ENCODE assay signal across 23 cellular contexts in the genomic region with DNA sequence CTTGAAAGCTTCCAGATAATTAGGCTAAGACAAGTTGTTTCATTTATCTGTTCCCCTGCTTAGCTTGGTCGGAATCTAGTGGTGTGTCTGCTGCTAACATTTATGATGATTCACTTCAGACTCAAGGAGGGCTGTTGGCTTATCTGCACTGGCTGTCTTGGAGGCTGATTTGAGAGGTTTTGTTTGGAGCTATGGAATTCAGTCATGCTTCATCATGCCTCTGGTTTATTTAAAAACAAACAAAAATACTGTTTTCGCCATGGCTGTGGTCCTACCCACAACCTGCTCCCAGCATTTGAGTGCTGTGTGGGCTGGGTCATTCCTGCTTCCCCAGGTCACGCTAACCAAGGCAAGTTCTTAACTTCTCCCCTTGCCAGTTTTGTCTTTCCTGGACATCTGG. TPM values are rescaled to one million over a fixed set of nuclear protein-coding genes. Genes with fewer than 3 reads are reported as not detected.
DNase-seq lines count a peak whose midpoint lies in the region; ATAC-seq, FAIRE-seq and TF ChIP-seq lines count a peak whose summit lies in the region.
"Had no signal": no experiment of that assay in that cellular context is flagged by ENCODE, and none has a peak within 500 bp of the region (broad histone marks: within the 10 kb centered on the region; RNA-seq: fewer than 3 reads in every experiment).

No MANE protein-coding gene starts in this region.

- H3K4me1 ChIP-seq in fibroblast of lung (ENCODE audit: control insufficient read depth, extremely low read depth, insufficient read depth, low read length) (no peaks in the 10 kb centered on the region), uterus (no peaks in the 10 kb centered on the region)
- H3K4me1 ChIP-seq: heart left ventricle, right atrium auricular region had no signal

- H3K27me3 ChIP-seq in fibroblast of lung (ENCODE audit: control insufficient read depth, insufficient read depth, low read length) (no peaks in the 10 kb centered on the region), uterus (no peaks in the 10 kb centered on the region)
- H3K27me3 ChIP-seq: heart left ventricle, neural progenitor cell, right atrium auricular region, suprapubic skin had no signal

- no peak for ATAC-seq in activated T-cell treated with anti-CD3 and anti-CD28 coated beads, Interleukin-2, amount 50 U/mL, for 72 hours (replicated peaks in 1 of 2)
- peak; percentile 75 for ATAC-seq in SK-N-SH treated with all-trans-retinoic acid at 6 μM for 48 hours
- ATAC-seq: heart left ventricle had no signal

- H3K36me3 Mint-ChIP-seq in activated T-cell treated with anti-CD3 and anti-CD28 coated beads, Interleukin-2, amount 50 U/mL, for 24 hours (ENCODE audit: low read depth), result peaks cover 91% of the 10 kb centered on the region
- H3K36me3 Mint-ChIP-seq in activated T-cell treated with anti-CD3 and anti-CD28 coated beads, Interleukin-2, amount 50 U/mL, for 72 hours (ENCODE audit: insufficient read depth in 2 of 2), result peaks cover 2 to 23% of the 10 kb centered on the region in 2 donors

- H3K4me3 ChIP-seq in fibroblast of lung (replicated peaks in 1 of 4; ENCODE audit: control extremely low read depth in 1 of 4, insufficient read depth in 1 of 4, low read depth in 3 of 4, low read length in 4 of 4) (no peak overlapping the region), uterus (no peak overlapping the region), lower leg skin (ENCODE audit: low read depth, poor library complexity, severe bottlenecking) (no peak overlapping the region)
- H3K4me3 ChIP-seq: heart left ventricle, neural progenitor cell, right atrium auricular region, suprapubic skin had no signal

- TF ChIP-seq POLR2A in uterus (IDR thresholded peaks at IDR 0.05) (no peak), lower leg skin (IDR thresholded peaks at IDR 0.05) (no peak)

- no peaks in the 10 kb centered on the region for H3K9me3 Mint-ChIP-seq in activated T-cell treated with anti-CD3 and anti-CD28 coated beads, Interleukin-2, amount 50 U/mL, for 24 hours
- H3K9me3 Mint-ChIP-seq in activated T-cell treated with anti-CD3 and anti-CD28 coated beads, Interleukin-2, amount 50 U/mL, for 72 hours, result no peaks in the 10 kb centered on the region
- H3K9me3 Mint-ChIP-seq: neural progenitor cell had no signal

- no peaks in the 10 kb centered on the region for H3K27me3 Mint-ChIP-seq in activated T-cell treated with anti-CD3 and anti-CD28 coated beads, Interleukin-2, amount 50 U/mL, for 24 hours
- H3K27me3 Mint-ChIP-seq in activated T-cell treated with anti-CD3 and anti-CD28 coated beads, Interleukin-2, amount 50 U/mL, for 72 hours (ENCODE audit: low read depth), result no peaks in the 10 kb centered on the region

- no peak overlapping the region for H3K4me3 Mint-ChIP-seq in activated T-cell treated with anti-CD3 and anti-CD28 coated beads, Interleukin-2, amount 50 U/mL, for 24 hours
- no peak overlapping the region for H3K4me3 Mint-ChIP-seq in activated T-cell treated with anti-CD3 and anti-CD28 coated beads, Interleukin-2, amount 50 U/mL, for 72 hours
- H3K4me3 Mint-ChIP-seq: neural progenitor cell had no signal

- H3K4me1 Mint-ChIP-seq in activated T-cell treated with anti-CD3 and anti-CD28 coated beads, Interleukin-2, amount 50 U/mL, for 24 hours (ENCODE audit: low read depth), result peaks cover 2% of the 10 kb centered on the region
- H3K4me1 Mint-ChIP-seq in activated T-cell treated with anti-CD3 and anti-CD28 coated beads, Interleukin-2, amount 50 U/mL, for 72 hours (ENCODE audit: low read depth), result no peaks in the 10 kb centered on the region

- no peak for FAIRE-seq in RCC 7860 (lab: Jason Lieb, UNC)
- FAIRE-seq: colon, GM18507, kidney had no signal

- H3K36me3 ChIP-seq in fibroblast of lung (ENCODE audit: control insufficient read depth, insufficient read depth, low read length) (peaks cover 20% of the 10 kb centered on the region), uterus (no peaks in the 10 kb centered on the region)
- H3K36me3 ChIP-seq: neural progenitor cell had no signal

- no peak for DNase-seq in activated T-cell treated with anti-CD3 and anti-CD28 coated beads, Interleukin-2, amount 50 U/mL, for 24 hours
- DNase-seq in activated T-cell treated with anti-CD3 and anti-CD28 coated beads, Interleukin-2, amount 50 U/mL, for 72 hours, result no peak
- DNase-seq in fibroblast of lung (ENCODE audit: low read depth in 2 of 2) (peak; percentile 66 to 93), uterus (no peak), RCC 7860 (ENCODE audit: low spot score) (no peak), lower leg skin (ENCODE audit: low spot score in 2 of 2) (no peak)
- DNase-seq in activated CD4-positive, alpha-beta T cell treated with anti-CD3 and anti-CD28 coated beads, Interleukin-2, amount 50 U/mL, for 4 hours, result no peak
- DNase-seq: activated CD4-positive, alpha-beta T cell treated with anti-CD3 and anti-CD28 coated beads, Interleukin-2, amount 50 U/mL, for 1 hour; activated T-cell treated with anti-CD3 and anti-CD28 coated beads, Interleukin-2, amount 50 U/mL, for 1 hour; heart left ventricle; KG1; kidney; midbrain; NCI-H1417; stimulated activated CD4-positive, alpha-beta T cell treated with anti-CD3 and anti-CD28 coated beads, Interleukin-1b, Interleukin-23, amount 100 ng/mL, for 48 hours; T1000 had no signal

- peak overlapping the region; percentile 15 for H3K4me2 ChIP-seq in fibroblast of lung (ENCODE audit: extremely low read depth, insufficient read depth, low read length)
- H3K4me2 ChIP-seq: neural progenitor cell had no signal

- H3K79me2 ChIP-seq in fibroblast of lung (ENCODE audit: control insufficient read depth, insufficient read depth, low read length), result no peaks in the 10 kb centered on the region

- H3K27ac ChIP-seq in fibroblast of lung (ENCODE audit: insufficient read depth, low read length) (peak overlapping the region; percentile 54), uterus (peak overlapping the region; percentile 23 to 39)
- H3K27ac ChIP-seq: 22Rv1, heart left ventricle, neural progenitor cell, right atrium auricular region, suprapubic skin had no signal

- TF ChIP-seq CTCF in fibroblast of lung (conservative IDR thresholded peaks at IDR 0.05 in 1 of 2, IDR thresholded peaks at IDR 0.05 in 1 of 2; ENCODE audit: low read depth in 1 of 2, low read length in 2 of 2) (no peak), uterus (IDR thresholded peaks at IDR 0.05) (no peak), lower leg skin (IDR thresholded peaks at IDR 0.05) (no peak)

- H3K9ac ChIP-seq in fibroblast of lung (ENCODE audit: insufficient read depth, low read length), result no peak overlapping the region
- H3K9ac ChIP-seq: neural progenitor cell had no signal

- no peaks in the 10 kb centered on the region for H4K20me1 ChIP-seq in fibroblast of lung (ENCODE audit: control insufficient read depth, extremely low read depth, insufficient read depth, low read length)

- intact Hi-C loops in uterus (cut with DNase I; ENCODE audit: low total_unique reads), result no loop called here
- intact Hi-C loops in lower leg skin (cut with DNase I; ENCODE audit: low total_unique reads), result no loop called here

- H2AFZ ChIP-seq in fibroblast of lung (ENCODE audit: low read length), result no peak overlapping the region
- H2AFZ ChIP-seq: neural progenitor cell had no signal

- WGBS in lower leg skin, 2 donors, result 76% methylated on average over 3 of the region's 3 CpGs

- H3K9me3 ChIP-seq in fibroblast of lung (ENCODE audit: control insufficient read depth, insufficient read depth, low read depth, low read length) (no peaks in the 10 kb centered on the region), uterus (no peaks in the 10 kb centered on the region)
- H3K9me3 ChIP-seq: heart left ventricle, right atrium auricular region, suprapubic skin had no signal

- H3K27ac Mint-ChIP-seq in activated T-cell treated with anti-CD3 and anti-CD28 coated beads, Interleukin-2, amount 50 U/mL, for 24 hours, result peak overlapping the region; percentile 50
- H3K27ac Mint-ChIP-seq in activated T-cell treated with anti-CD3 and anti-CD28 coated beads, Interleukin-2, amount 50 U/mL, for 72 hours, result no peak overlapping the region
- H3K27ac Mint-ChIP-seq: neural progenitor cell had no signal

TF ChIP-seq in SK-N-SH treated with all-trans-retinoic acid at 6 μM for 48 hours, 23 proteins besides CTCF, POLR2A, EP300 and RAD21 (continues in another document):
- no peak for TF ChIP-seq ZNF565 (CRISPR knock-in tag; conservative IDR thresholded peaks at IDR 0.05; ENCODE audit: low read depth)
- TF ChIP-seq TOX (CRISPR knock-in tag; IDR thresholded peaks at IDR 0.05; ENCODE audit: borderline replicate concordance), result no peak

RNA-seq across cellular contexts. Expression of a gene that starts 11.7 kb away (rescaled TPM):
- 100 to 1,000 TPM; 202 to 208 TPM for total RNA-seq in activated T-cell treated with anti-CD3 and anti-CD28 coated beads, Interleukin-2, amount 50 U/mL, for 72 hours
- total RNA-seq in fibroblast of lung, result 241 and 394 TPM in 2 replicates
- polyA plus RNA-seq in fibroblast of lung, result 245 and 408 TPM in 2 replicates
- 319 and 543 TPM in 2 replicates for polyA plus RNA-seq in fibroblast of lung (2012)
- polyA minus RNA-seq in fibroblast of lung (ENCODE audit: low replicate concordance), result 64.4 and 129 TPM in 2 replicates
- 100 to 1,000 TPM in 3 of 4 donors, 10 to 100 TPM in 1; 74.5 to 275 (median 196) TPM for total RNA-seq in uterus
- 10 to 100 TPM; 51.4 to 83.1 (median 54.3) TPM for total RNA-seq in lower leg skin

RNA-seq across cellular contexts. Expression of a gene that starts 37.1 kb away (rescaled TPM):
- 10 to 100 TPM; 62.3 to 69.8 TPM for total RNA-seq in activated T-cell treated with anti-CD3 and anti-CD28 coated beads, Interleukin-2, amount 50 U/mL, for 72 hours
- total RNA-seq in fibroblast of lung (162 and 226 TPM in 2 replicates), uterus (100 to 1,000 TPM in 3 of 4 donors, 10 to 100 TPM in 1; 76.5 to 118 (median 103) TPM), lower leg skin (100 to 1,000 TPM; 108 to 140 (median 123) TPM)
- 184 and 279 TPM in 2 replicates for polyA plus RNA-seq in fibroblast of lung
- polyA plus RNA-seq in fibroblast of lung (2012), result 215 and 312 TPM in 2 replicates
- 268 and 362 TPM in 2 replicates for polyA minus RNA-seq in fibroblast of lung (ENCODE audit: low replicate concordance)

RNA-seq across cellular contexts. Expression of a gene that starts 45.6 kb away (rescaled TPM):
- 100 to 1,000 TPM in 1 of 2 donors, 10 to 100 TPM in 1; 95.0 to 108 TPM for total RNA-seq in activated T-cell treated with anti-CD3 and anti-CD28 coated beads, Interleukin-2, amount 50 U/mL, for 72 hours
- total RNA-seq in fibroblast of lung (29.6 and 34.7 TPM in 2 replicates), uterus (100 to 1,000 TPM in 1 of 4 donors, 10 to 100 TPM in 3; 39.9 to 185 (median 72.1) TPM), lower leg skin (10 to 100 TPM; 64.8 to 81.8 (median 73.9) TPM)
- 105 and 136 TPM in 2 replicates for polyA plus RNA-seq in fibroblast of lung
- polyA plus RNA-seq in fibroblast of lung (2012), result 205 and 288 TPM in 2 replicates
- 57.0 and 61.1 TPM in 2 replicates for polyA minus RNA-seq in fibroblast of lung (ENCODE audit: low replicate concordance)

RNA-seq across cellular contexts. Expression of a gene that starts 46.0 kb away (rescaled TPM):
- total RNA-seq in activated T-cell treated with anti-CD3 and anti-CD28 coated beads, Interleukin-2, amount 50 U/mL, for 72 hours, result 100 to 1,000 TPM; 218 to 228 TPM
- total RNA-seq in fibroblast of lung (114 and 129 TPM in 2 replicates), uterus (10 to 100 TPM; 29.4 to 93.2 (median 54.4) TPM), lower leg skin (10 to 100 TPM; 48.2 to 71.0 (median 58.5) TPM)
- 83.4 and 94.8 TPM in 2 replicates for polyA plus RNA-seq in fibroblast of lung
- 109 and 110 TPM in 2 replicates for polyA plus RNA-seq in fibroblast of lung (2012)
- polyA minus RNA-seq in fibroblast of lung (ENCODE audit: low replicate concordance), result 11.8 and 19.9 TPM in 2 replicates

Comparison
In these comparisons a context has a peak if more than half of its experiments do, and no peak if none do; other contexts are left out.
1. DNase-seq: peak in fibroblast of lung (2 of 2); none in activated T-cell treated with anti-CD3 and anti-CD28 coated beads, Interleukin-2, amount 50 U/mL, for 24 hours (single experiment), activated T-cell treated with anti-CD3 and anti-CD28 coated beads, Interleukin-2, amount 50 U/mL, for 72 hours (0 of 2), uterus (0 of 2), RCC 7860 (single experiment), activated CD4-positive, alpha-beta T cell treated with anti-CD3 and anti-CD28 coated beads, Interleukin-2, amount 50 U/mL, for 4 hours (0 of 2) and lower leg skin (0 of 2).